1 cellular context compared by ENCODE assay signal in genomic region chr18:77103991-77104521, GRCh38.
TF ChIP-seq lines count a peak whose summit lies in the region.

No MANE protein-coding gene starts in this region.

TF ChIP-seq in HepG2, 621 proteins besides CTCF, POLR2A, EP300 and RAD21 (continued from another document):
- TF ChIP-seq PREB (CRISPR knock-in tag; IDR thresholded peaks at IDR 0.05) (no peak), MAFF (IDR thresholded peaks at IDR 0.05; ENCODE audit: low read depth, low read length) (no peak), HNF4A (CRISPR knock-in tag; IDR thresholded peaks at IDR 0.05) (peak; percentile 79), ETV5 (CRISPR knock-in tag; IDR thresholded peaks at IDR 0.05; ENCODE audit: borderline replicate concordance) (peak; percentile 22; the same call in 1 of the 2 replicates), HMG20A (CRISPR knock-in tag; IDR thresholded peaks at IDR 0.05; ENCODE audit: borderline replicate concordance) (peak; percentile 18; the same call in 1 of the 2 replicates), KLF11 (CRISPR knock-in tag; IDR thresholded peaks at IDR 0.05) (no peak), KIAA2018 (CRISPR knock-in tag; IDR thresholded peaks at IDR 0.05; ENCODE audit: borderline replicate concordance) (no peak), ZNF20 (CRISPR knock-in tag; IDR thresholded peaks at IDR 0.05) (no peak), SP4 (CRISPR knock-in tag; IDR thresholded peaks at IDR 0.05) (no peak), PAXIP1 (CRISPR knock-in tag; conservative IDR thresholded peaks at IDR 0.05) (peak; percentile 30; the same call in 1 of the 2 replicates), ZBTB33 (CRISPR knock-in tag; IDR thresholded peaks at IDR 0.05) (peak; percentile 96), RXRB (CRISPR knock-in tag; IDR thresholded peaks at IDR 0.05; ENCODE audit: borderline replicate concordance) (0 out of 2 replicates have a peak, but pooled peaks have one; percentile 21), NR2F1 (CRISPR knock-in tag; IDR thresholded peaks at IDR 0.05) (0 out of 4 replicates have a peak, but pooled peaks of 1 of the 2 experiments have one; percentile 11), POGZ (CRISPR knock-in tag; IDR thresholded peaks at IDR 0.05) (peak; percentile 37; the same call in 1 of the 2 replicates), MIER2 (CRISPR knock-in tag; IDR thresholded peaks at IDR 0.05) (no peak), ZMYM2 (CRISPR knock-in tag; IDR thresholded peaks at IDR 0.05) (peak; percentile 45; the same call in 1 of the 2 replicates), ZNF335 (CRISPR knock-in tag; IDR thresholded peaks at IDR 0.05) (no peak)
TF ChIP-seq in HepG2: peak in this region for 11.
